In genomic region chr21:34204481-34205439, GRCh38 we compare ENCODE assay signal across 11 cellular contexts.
DNase-seq lines count a peak whose midpoint lies in the region; ATAC-seq and TF ChIP-seq lines count a peak whose summit lies in the region.
"Had no signal": no experiment of that assay in that cellular context is flagged by ENCODE, and none has a peak within 500 bp of the region (broad histone marks: within the 10 kb centered on the region; RNA-seq: fewer than 3 reads in every experiment).

No MANE protein-coding gene starts in this region.

- peaks cover 13 to 25% (median 22%) of the 10 kb centered on the region in 3 donors for H3K4me1 Mint-ChIP-seq in T-cell
- H3K4me1 Mint-ChIP-seq in activated CD8-positive, alpha-beta T cell treated with anti-CD3 and anti-CD28 coated beads, Interleukin-2, amount 10 ng/mL, durations not matched to agents 7 days and 5 days (ENCODE audit: low read depth), result peaks cover 40% of the 10 kb centered on the region
- H3K4me1 Mint-ChIP-seq in activated naive CD8-positive, alpha-beta T cell treated with anti-CD3 and anti-CD28 coated beads, Interleukin-2, amount 50 U/mL, for 24 hours, result peaks cover 37% of the 10 kb centered on the region

- TF ChIP-seq EP300 in tibial nerve (IDR thresholded peaks at IDR 0.05), result no peak

- H3K27me3 Mint-ChIP-seq in T-cell, result no peaks in the 10 kb centered on the region
- no peaks in the 10 kb centered on the region for H3K27me3 Mint-ChIP-seq in activated CD8-positive, alpha-beta T cell treated with anti-CD3 and anti-CD28 coated beads, Interleukin-2, amount 10 ng/mL, durations not matched to agents 7 days and 5 days (ENCODE audit: low read depth)
- peaks cover 2% of the 10 kb centered on the region for H3K27me3 Mint-ChIP-seq in activated naive CD8-positive, alpha-beta T cell treated with anti-CD3 and anti-CD28 coated beads, Interleukin-2, amount 50 U/mL, for 24 hours

- no peak overlapping the region for H3K4me3 ChIP-seq in heart right ventricle
- no peak overlapping the region for H3K4me3 ChIP-seq in Panc1 (ENCODE audit: low read depth in 2 of 2, low read length in 2 of 2)
- H3K4me3 ChIP-seq in tibial nerve, result no peak overlapping the region
- H3K4me3 ChIP-seq: lung had no signal

- CTCF ChIA-PET in Panc1 (lab: Charles Lee) (no interaction called here), T-cell (lab: Charles Lee) (interaction anchor here in 1 of 2 donors (0.6 to 1.1 kb wide), 2 partner anchors 19 to 281 kb away, joined by 3 to 5 read pairs; no protein-coding TSS in a partner anchor)
- CTCF ChIA-PET in activated CD8-positive, alpha-beta T cell treated with anti-CD3 and anti-CD28 coated beads, Interleukin-2, amount 10 ng/mL, durations not matched to agents 7 days and 5 days (lab: Charles Lee), result interaction anchor here (1.4 to 2.9 kb wide), 3 partner anchors 143 to 280 kb away, joined by 3 to 12 read pairs (median 12); no protein-coding TSS in a partner anchor

- in situ Hi-C loops in Panc1 (cut with HindIII; ENCODE audit: low pct_unique_long_range_greater_than_20kb, low sequenced_read_pairs), result no loop called here

- H3K27ac Mint-ChIP-seq in T-cell, result no peak overlapping the region
- no peak overlapping the region for H3K27ac Mint-ChIP-seq in activated CD8-positive, alpha-beta T cell treated with anti-CD3 and anti-CD28 coated beads, Interleukin-2, amount 10 ng/mL, durations not matched to agents 7 days and 5 days
- H3K27ac Mint-ChIP-seq in activated naive CD8-positive, alpha-beta T cell treated with anti-CD3 and anti-CD28 coated beads, Interleukin-2, amount 50 U/mL, for 24 hours, result no peak overlapping the region

- H3K27ac ChIP-seq in heart right ventricle (peak overlapping the region in 4 of 10 donors; percentile 1 to 55 (median 12)), Panc1 (ENCODE audit: low read length) (peak overlapping the region; percentile 91), tibial nerve (peak overlapping the region in 3 of 4 donors; percentile 30 to 87 (median 49))

- TF ChIP-seq POLR2A in tibial nerve (IDR thresholded peaks at IDR 0.05), result no peak

- H3K36me3 ChIP-seq in heart right ventricle (no peaks in the 10 kb centered on the region), Panc1 (ENCODE audit: control insufficient read depth, insufficient read depth, low read length) (no peaks in the 10 kb centered on the region), tibial nerve (no peaks in the 10 kb centered on the region)

- WGBS in heart right ventricle, 2 donors, result 80% methylated on average over 13 of the region's 13 CpGs
- WGBS in tibial nerve, 2 donors, result 79 to 80% methylated on average over 9 to 13 of the region's 13 CpGs

- POLR2A ChIA-PET in Panc1 (lab: Charles Lee), result interaction anchor here (1.0 kb wide), 1 partner anchor 531 kb away, joined by 6 read pairs; no protein-coding TSS in a partner anchor
- POLR2A ChIA-PET in T-cell (lab: Charles Lee), result interaction anchor here in 1 of 2 donors (0.8 kb wide), 1 partner anchor 132 kb away, joined by 7 read pairs; no protein-coding TSS in a partner anchor
- POLR2A ChIA-PET in activated CD8-positive, alpha-beta T cell treated with anti-CD3 and anti-CD28 coated beads, Interleukin-2, amount 10 ng/mL, durations not matched to agents 7 days and 5 days (lab: Charles Lee), result no interaction called here

- peak; percentile 35 for DNase-seq in left ventricle myocardium superior
- DNase-seq in heart right ventricle, result no peak
- DNase-seq in Panc1 (ENCODE audit: low read depth, low spot score), result no peak
- peak; percentile 60 for DNase-seq in islet precursor cell
- DNase-seq in tibial nerve (ENCODE audit: low spot score in 2 of 2), result no peak
- DNase-seq in T-cell, result no peak
- DNase-seq in activated CD8-positive, alpha-beta T cell treated with anti-CD3 and anti-CD28 coated beads, Interleukin-2, amount 10 ng/mL, durations not matched to agents 7 days and 5 days, result no peak
- no peak for DNase-seq in activated naive CD8-positive, alpha-beta T cell treated with anti-CD3 and anti-CD28 coated beads, Interleukin-2, amount 50 U/mL, for 24 hours
- DNase-seq: AML-193; stimulated activated naive CD4-positive, alpha-beta T cell had no signal

- H3K27me3 ChIP-seq in heart right ventricle, result no peaks in the 10 kb centered on the region
- no peaks in the 10 kb centered on the region for H3K27me3 ChIP-seq in Panc1 (ENCODE audit: control insufficient read depth, insufficient read depth, low read length)
- no peaks in the 10 kb centered on the region for H3K27me3 ChIP-seq in tibial nerve

- ATAC-seq in left ventricle myocardium superior, result peak; percentile 4
- ATAC-seq in heart right ventricle, result no peak
- no peak; the same call in 1 of the 2 replicates for ATAC-seq in Panc1
- ATAC-seq in T-cell (replicated peaks in 1 of 4), result no peak
- ATAC-seq in activated CD8-positive, alpha-beta T cell treated with anti-CD3 and anti-CD28 coated beads, Interleukin-2, amount 10 ng/mL, durations not matched to agents 7 days and 5 days, result no peak
- ATAC-seq in activated naive CD8-positive, alpha-beta T cell treated with anti-CD3 and anti-CD28 coated beads, Interleukin-2, amount 50 U/mL, for 24 hours, result no peak

- intact Hi-C loops in left ventricle myocardium superior (cut with micrococcal nuclease), result loop anchor here (5.0 to 10.0 kb wide), 2 partner anchors 143 to 280 kb away; no protein-coding TSS in a partner anchor
- intact Hi-C loops in heart right ventricle (cut with DNase I), result loop anchor here in 9 of 10 donors (5.0 to 10.0 kb wide), 7 partner anchors 72 to 282 kb away; partner anchors contain the start of genes MRPS6 (in 6 of the 9) and SLC5A3 (in 6 of the 9)
- intact Hi-C loops in Panc1 (cut with micrococcal nuclease; ENCODE audit: unreplicated experiment), result no loop called here

- peaks cover 0 to 2% (median 0%) of the 10 kb centered on the region in 11 donors for H3K9me3 ChIP-seq in heart right ventricle
- H3K9me3 ChIP-seq in Panc1 (ENCODE audit: control insufficient read depth, insufficient read depth, low read depth, low read length), result no peaks in the 10 kb centered on the region
- H3K9me3 ChIP-seq in tibial nerve, result no peaks in the 10 kb centered on the region

- TF ChIP-seq CTCF in heart right ventricle (IDR thresholded peaks at IDR 0.05) (no peak), Panc1 (IDR thresholded peaks at IDR 0.05) (no peak), tibial nerve (IDR thresholded peaks at IDR 0.05) (no peak)

- no peak overlapping the region for H3K4me3 Mint-ChIP-seq in T-cell
- no peak overlapping the region for H3K4me3 Mint-ChIP-seq in activated CD8-positive, alpha-beta T cell treated with anti-CD3 and anti-CD28 coated beads, Interleukin-2, amount 10 ng/mL, durations not matched to agents 7 days and 5 days
- H3K4me3 Mint-ChIP-seq in activated naive CD8-positive, alpha-beta T cell treated with anti-CD3 and anti-CD28 coated beads, Interleukin-2, amount 50 U/mL, for 24 hours, result no peak overlapping the region

- H3K9me3 Mint-ChIP-seq in T-cell, result peaks cover 0 to 4% (median 3%) of the 10 kb centered on the region in 3 donors
- H3K9me3 Mint-ChIP-seq in activated CD8-positive, alpha-beta T cell treated with anti-CD3 and anti-CD28 coated beads, Interleukin-2, amount 10 ng/mL, durations not matched to agents 7 days and 5 days (ENCODE audit: insufficient read depth), result peaks cover 6% of the 10 kb centered on the region
- H3K9me3 Mint-ChIP-seq in activated naive CD8-positive, alpha-beta T cell treated with anti-CD3 and anti-CD28 coated beads, Interleukin-2, amount 50 U/mL, for 24 hours, result peaks cover 10% of the 10 kb centered on the region

- BruUV-seq in Panc1 (replicated peaks; lab: Mats Ljungman, UMichigan), result no TSS peak

- H3K4me1 ChIP-seq in heart right ventricle (peaks cover 0 to 58% (median 19%) of the 10 kb centered on the region in 9 donors), Panc1 (ENCODE audit: control insufficient read depth, insufficient read depth, low read length) (peaks cover 38% of the 10 kb centered on the region), tibial nerve (peaks cover 0 to 45% (median 9%) of the 10 kb centered on the region in 4 donors)

- no peaks in the 10 kb centered on the region for H3K36me3 Mint-ChIP-seq in T-cell
- peaks cover 5% of the 10 kb centered on the region for H3K36me3 Mint-ChIP-seq in activated CD8-positive, alpha-beta T cell treated with anti-CD3 and anti-CD28 coated beads, Interleukin-2, amount 10 ng/mL, durations not matched to agents 7 days and 5 days (ENCODE audit: low read depth)
- no peaks in the 10 kb centered on the region for H3K36me3 Mint-ChIP-seq in activated naive CD8-positive, alpha-beta T cell treated with anti-CD3 and anti-CD28 coated beads, Interleukin-2, amount 50 U/mL, for 24 hours (ENCODE audit: low read depth)

Comparison
In these comparisons a context has a peak if more than half of its experiments do, and no peak if none do; other contexts are left out.
1. DNase-seq: peak in left ventricle myocardium superior (single experiment) and islet precursor cell (single experiment); none in heart right ventricle (0 of 2), Panc1 (single experiment), tibial nerve (0 of 2), T-cell (0 of 34), activated CD8-positive, alpha-beta T cell treated with anti-CD3 and anti-CD28 coated beads, Interleukin-2, amount 10 ng/mL, durations not matched to agents 7 days and 5 days (single experiment) and activated naive CD8-positive, alpha-beta T cell treated with anti-CD3 and anti-CD28 coated beads, Interleukin-2, amount 50 U/mL, for 24 hours (single experiment).